ENCODE assay signal across 28 cellular contexts in genomic region chr10:93565421-93565820, GRCh38. TPM values are rescaled to one million over a fixed set of nuclear protein-coding genes. Genes with fewer than 3 reads are reported as not detected.
"Had no signal": no experiment of that assay in that cellular context is flagged by ENCODE, and none has a peak within 500 bp of the region (broad histone marks: within the 10 kb centered on the region; RNA-seq: fewer than 3 reads in every experiment).

No MANE protein-coding gene starts in this region.

- H3K4me3 ChIP-seq: hepatocyte had no signal

- H3K36me3 ChIP-seq: thoracic aorta had no signal

- H3K9me3 Mint-ChIP-seq: activated CD4-positive, alpha-beta T cell treated with anti-CD3 and anti-CD28 coated beads, Interleukin-2, amount 10 ng/mL, durations not matched to agents 24 days and 14 days; activated CD8-positive, alpha-beta T cell treated with anti-CD3 and anti-CD28 coated beads for 36 hours; activated naive CD4-positive, alpha-beta T cell treated with anti-CD3 and anti-CD28 coated beads, Interleukin-2, amount 50 U/mL, for 72 hours; immature natural killer cell; mesothelial cell of epicardium; natural killer cell; type B pancreatic cell had no signal

- H3K27ac Mint-ChIP-seq: activated CD4-positive, alpha-beta T cell treated with anti-CD3 and anti-CD28 coated beads, Interleukin-2, amount 10 ng/mL, durations not matched to agents 24 days and 14 days; activated CD8-positive, alpha-beta memory T cell treated with anti-CD3 and anti-CD28 coated beads, Interleukin-2, amount 10 ng/mL, durations not matched to agents 7 days and 5 days; activated CD8-positive, alpha-beta T cell treated with anti-CD3 and anti-CD28 coated beads for 36 hours; activated naive CD4-positive, alpha-beta T cell treated with anti-CD3 and anti-CD28 coated beads, Interleukin-2, amount 50 U/mL, for 72 hours; brain; immature natural killer cell; mesothelial cell of epicardium; natural killer cell; progenitor cell of endocrine pancreas; T-helper 17 cell; type B pancreatic cell had no signal

- H3K79me2 ChIP-seq: hepatocyte had no signal

- H3K4me3 Mint-ChIP-seq: activated CD4-positive, alpha-beta T cell treated with anti-CD3 and anti-CD28 coated beads, Interleukin-2, amount 10 ng/mL, durations not matched to agents 24 days and 14 days; activated CD8-positive, alpha-beta memory T cell treated with anti-CD3 and anti-CD28 coated beads, Interleukin-2, amount 10 ng/mL, durations not matched to agents 7 days and 5 days; activated CD8-positive, alpha-beta T cell treated with anti-CD3 and anti-CD28 coated beads for 36 hours; immature natural killer cell; mesothelial cell of epicardium; natural killer cell; T-helper 17 cell had no signal

- H3K4me1 Mint-ChIP-seq: activated CD4-positive, alpha-beta T cell treated with anti-CD3 and anti-CD28 coated beads, Interleukin-2, amount 10 ng/mL, durations not matched to agents 24 days and 14 days; brain had no signal

- H3K27ac ChIP-seq: foreskin keratinocyte, hepatocyte, thoracic aorta had no signal

- DNase-seq: activated CD4-positive, alpha-beta T cell treated with anti-CD3 and anti-CD28 coated beads, Interleukin-2, amount 10 ng/mL, durations not matched to agents 24 days and 14 days; activated CD8-positive, alpha-beta memory T cell treated with anti-CD3 and anti-CD28 coated beads, Interleukin-2, amount 10 ng/mL, durations not matched to agents 7 days and 5 days; activated CD8-positive, alpha-beta T cell treated with anti-CD3 and anti-CD28 coated beads for 36 hours; activated gamma-delta T cell; activated T-cell treated with anti-CD3 and anti-CD28 coated beads for 4 hours; aorta; caudate nucleus; dermis blood vessel endothelial cell; effector memory CD4-positive, alpha-beta T cell; foreskin keratinocyte; immature natural killer cell; natural killer cell; stimulated activated CD4-positive, alpha-beta T cell treated with anti-CD3 and anti-CD28 coated beads, Interleukin-4, amount 100 ng/mL, for 24 hours; stimulated activated naive CD4-positive, alpha-beta T cell treated with Interleukin-2 at 50 U/mL for 16 hours; T-helper 17 cell had no signal

- H3K36me3 Mint-ChIP-seq: activated CD8-positive, alpha-beta memory T cell treated with anti-CD3 and anti-CD28 coated beads, Interleukin-2, amount 10 ng/mL, durations not matched to agents 7 days and 5 days; activated naive CD4-positive, alpha-beta T cell treated with anti-CD3 and anti-CD28 coated beads, Interleukin-2, amount 50 U/mL, for 72 hours; brain; immature natural killer cell; mesothelial cell of epicardium; natural killer cell; type B pancreatic cell had no signal

- H3K9me3 ChIP-seq: thoracic aorta had no signal

- H3K4me1 ChIP-seq: foreskin keratinocyte had no signal

- ATAC-seq: activated CD4-positive, CD25-positive, alpha-beta regulatory T cell treated with anti-CD3 and anti-CD28 coated beads, Interleukin-2, amount 50 U/mL, for 24 hours; activated CD8-positive, alpha-beta memory T cell treated with anti-CD3 and anti-CD28 coated beads, Interleukin-2, amount 10 ng/mL, durations not matched to agents 7 days and 5 days; activated CD8-positive, alpha-beta T cell treated with anti-CD3 and anti-CD28 coated beads for 36 hours; activated naive CD4-positive, alpha-beta T cell treated with anti-CD3 and anti-CD28 coated beads, Interleukin-2, amount 50 U/mL, for 72 hours; foreskin keratinocyte; left lobe of liver; natural killer cell; T-helper 17 cell had no signal

RNA-seq across cellular contexts. Expression of gene FFAR4, which starts 1.0 kb away (rescaled TPM):
- total RNA-seq: activated CD4-positive, alpha-beta T cell treated with anti-CD3 and anti-CD28 coated beads, Interleukin-2, amount 10 ng/mL, durations not matched to agents 24 days and 14 days; activated CD8-positive, alpha-beta memory T cell treated with anti-CD3 and anti-CD28 coated beads, Interleukin-2, amount 10 ng/mL, durations not matched to agents 7 days and 5 days; activated CD8-positive, alpha-beta T cell treated with anti-CD3 and anti-CD28 coated beads for 36 hours; activated naive CD4-positive, alpha-beta T cell treated with anti-CD3 and anti-CD28 coated beads, Interleukin-2, amount 50 U/mL, for 72 hours; dermis blood vessel endothelial cell; foreskin keratinocyte; glomerular endothelial cell; hepatocyte; kidney epithelial cell; lung microvascular endothelial cell; mesothelial cell of epicardium; natural killer cell; osteocyte; T-helper 17 cell had no signal

RNA-seq across cellular contexts. Expression of gene RBP4, which starts 35.6 kb away (rescaled TPM):
- total RNA-seq: activated CD4-positive, alpha-beta T cell treated with anti-CD3 and anti-CD28 coated beads, Interleukin-2, amount 10 ng/mL, durations not matched to agents 24 days and 14 days; activated CD8-positive, alpha-beta memory T cell treated with anti-CD3 and anti-CD28 coated beads, Interleukin-2, amount 10 ng/mL, durations not matched to agents 7 days and 5 days; activated CD8-positive, alpha-beta T cell treated with anti-CD3 and anti-CD28 coated beads for 36 hours; activated naive CD4-positive, alpha-beta T cell treated with anti-CD3 and anti-CD28 coated beads, Interleukin-2, amount 50 U/mL, for 72 hours; dermis blood vessel endothelial cell; foreskin keratinocyte; glomerular endothelial cell; kidney epithelial cell; lung microvascular endothelial cell; natural killer cell; T-helper 17 cell had no signal

RNA-seq across cellular contexts. Expression of gene PDE6C, which starts 46.9 kb away (rescaled TPM):
- total RNA-seq: activated CD4-positive, alpha-beta T cell treated with anti-CD3 and anti-CD28 coated beads, Interleukin-2, amount 10 ng/mL, durations not matched to agents 24 days and 14 days; activated CD8-positive, alpha-beta memory T cell treated with anti-CD3 and anti-CD28 coated beads, Interleukin-2, amount 10 ng/mL, durations not matched to agents 7 days and 5 days; activated CD8-positive, alpha-beta T cell treated with anti-CD3 and anti-CD28 coated beads for 36 hours; activated naive CD4-positive, alpha-beta T cell treated with anti-CD3 and anti-CD28 coated beads, Interleukin-2, amount 50 U/mL, for 72 hours; aorta; dermis blood vessel endothelial cell; foreskin keratinocyte; glomerular endothelial cell; kidney epithelial cell; left lobe of liver; lung microvascular endothelial cell; mesothelial cell of epicardium; natural killer cell; osteocyte; progenitor cell of endocrine pancreas; T-helper 17 cell; thoracic aorta had no signal
